36 cellular contexts compared by ENCODE assay signal in the genomic region with DNA sequence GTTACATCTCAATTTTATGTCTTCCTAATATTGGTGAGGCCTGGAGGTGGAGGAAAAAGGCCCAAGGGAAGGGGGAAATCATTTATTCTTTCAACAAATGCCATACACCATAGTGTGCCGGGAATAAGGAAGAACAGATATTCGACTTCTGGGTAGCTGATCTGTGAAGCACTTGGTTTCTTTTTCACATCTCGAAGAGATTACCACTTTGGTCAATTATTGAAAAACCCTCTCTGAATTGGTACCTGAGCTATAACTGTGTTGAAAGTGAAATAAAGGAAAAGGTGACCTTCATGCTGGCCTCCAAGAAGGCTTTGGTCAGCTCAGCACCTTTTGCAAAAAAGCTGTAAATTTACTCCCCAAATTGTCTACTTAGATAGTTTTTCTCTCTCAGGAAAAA. TPM values are rescaled to one million over a fixed set of nuclear protein-coding genes. Genes with fewer than 3 reads are reported as not detected.
DNase-seq lines count a peak whose midpoint lies in the region; ATAC-seq and TF ChIP-seq lines count a peak whose summit lies in the region.
"Had no signal": no experiment of that assay in that cellular context is flagged by ENCODE, and none has a peak within 500 bp of the region (broad histone marks: within the 10 kb centered on the region; RNA-seq: fewer than 3 reads in every experiment).

No MANE protein-coding gene starts in this region.

- H3K27ac ChIP-seq in uterus, result no peak overlapping the region
- H3K27ac ChIP-seq: A549, gastrocnemius medialis, hepatocyte, KMS-11, lower lobe of right lung, psoas muscle, sigmoid colon, stomach, thyroid gland, vagina had no signal

- no peak for TF ChIP-seq CTCF in uterus (IDR thresholded peaks at IDR 0.05)

- DNase-seq in HT-29 (ENCODE audit: low spot score) (no peak), NCI-H1048 (lab: John Stamatoyannopoulos, UW) (no peak), uterus (no peak)
- DNase-seq in activated naive CD4-positive, alpha-beta T cell (lab: John Stamatoyannopoulos, UW), result no peak
- DNase-seq: activated CD4-positive, alpha-beta T cell treated with anti-CD3 and anti-CD28 coated beads, Interleukin-2, amount 10 ng/mL, durations not matched to agents 24 days and 14 days; activated CD8-positive, alpha-beta memory T cell treated with anti-CD3 and anti-CD28 coated beads for 24 hours; amygdala; CD4-positive, alpha-beta T cell; DND-41; gastrocnemius medialis; GF-D8; HFFc6; lower lobe of right lung; MG63; naive thymus-derived CD8-positive, alpha-beta T cell; NCI-H2029 treated with DMSO at 0.1 percent for 48 hours; NCI-H526; NK-92 treated with Interleukin-12 subunit alpha and Interleukin-12 subunit beta, amount 100 ng/mL, for 24 hours; nucleus accumbens; psoas muscle; sigmoid colon; SK-N-SH; stimulated activated CD4-positive, alpha-beta T cell treated with anti-CD3 and anti-CD28 coated beads, Interleukin-4, amount 100 ng/mL, for 1 hour; stomach; thyroid gland had no signal

- no peaks in the 10 kb centered on the region for H3K4me1 ChIP-seq in uterus
- H3K4me1 ChIP-seq: gastrocnemius medialis, psoas muscle, sigmoid colon, thyroid gland, vagina had no signal

- intact Hi-C loops in uterus (cut with DNase I; ENCODE audit: low total_unique reads), result no loop called here

- no peaks in the 10 kb centered on the region for H3K36me3 ChIP-seq in uterus
- H3K36me3 ChIP-seq: gastrocnemius medialis, lower lobe of right lung, MG63, sigmoid colon, stomach, thyroid gland, vagina had no signal

- no peak for TF ChIP-seq POLR2A in uterus (IDR thresholded peaks at IDR 0.05)

- H3K27me3 ChIP-seq in uterus, result no peaks in the 10 kb centered on the region
- H3K27me3 ChIP-seq: gastrocnemius medialis, hepatocyte, MG63, sigmoid colon, stomach, thyroid gland, vagina had no signal

- no peak overlapping the region for H3K4me3 ChIP-seq in uterus
- H3K4me3 ChIP-seq: A549, gastrocnemius medialis, GM23338, hepatocyte, lower lobe of right lung, MG63, psoas muscle, sigmoid colon, stomach, thyroid gland, vagina had no signal

- no peaks in the 10 kb centered on the region for H3K9me3 ChIP-seq in uterus
- H3K9me3 ChIP-seq: A549, gastrocnemius medialis, lower lobe of right lung, MG63, psoas muscle, sigmoid colon, SK-N-SH, stomach, thyroid gland, vagina had no signal

- ATAC-seq in GM18861 (IDR thresholded peaks at IDR 0.05; ENCODE audit: unreplicated experiment) (peak; percentile 79), GM19463 (IDR thresholded peaks at IDR 0.05; ENCODE audit: unreplicated experiment) (peak; percentile 71), HG02981 (IDR thresholded peaks at IDR 0.05; ENCODE audit: unreplicated experiment) (peak; percentile 82), HG03460 (IDR thresholded peaks at IDR 0.05; ENCODE audit: unreplicated experiment) (peak; percentile 70)
- ATAC-seq: A549; activated naive CD4-positive, alpha-beta T cell treated with anti-CD3 and anti-CD28 coated beads, Interleukin-2, amount 50 U/mL, for 72 hours; gastrocnemius medialis; GM23338; lower lobe of right lung; naive thymus-derived CD8-positive, alpha-beta T cell; psoas muscle; WTC11 had no signal

RNA-seq across cellular contexts. Expression of a gene that starts 14.2 kb away (rescaled TPM):
- total RNA-seq in HT-29 (2014; rRNA removed; shearing (Covaris generic)), result 3.0 and 4.3 TPM in 2 replicates
- 10 to 100 TPM in 2 of 4 donors, 1 to 10 TPM in 2; 5.0 to 21.8 (median 11.9) TPM for total RNA-seq in uterus
